ENCODE assay signal across 1 cellular context in genomic region chr17:17941015-17941414, GRCh38.
TF ChIP-seq lines count a peak whose summit lies in the region.

No MANE protein-coding gene starts in this region.

TF ChIP-seq in IMR-90, 13 proteins besides CTCF, POLR2A, EP300 and RAD21 (continued from another document):
- TF ChIP-seq FOS (IDR thresholded peaks at IDR 0.05; ENCODE audit: low read depth, low read length) (no peak), MAZ (IDR thresholded peaks at IDR 0.05; ENCODE audit: borderline replicate concordance, low read depth, low read length) (no peak), RFX5 (IDR thresholded peaks at IDR 0.05; ENCODE audit: low read depth, low read length) (no peak), MAFK (IDR thresholded peaks at IDR 0.05; ENCODE audit: low read depth, low read length) (no peak), USF2 (IDR thresholded peaks at IDR 0.05; ENCODE audit: low read depth, low read length) (no peak)
